ENCODE assay signal across 15 cellular contexts in genomic region chr5:167642779-167643517, GRCh38.
DNase-seq lines count a peak whose midpoint lies in the region; ATAC-seq and TF ChIP-seq lines count a peak whose summit lies in the region.
"Had no signal": no experiment of that assay in that cellular context is flagged by ENCODE, and none has a peak within 500 bp of the region (broad histone marks: within the 10 kb centered on the region; RNA-seq: fewer than 3 reads in every experiment).

No MANE protein-coding gene starts in this region.

- no peaks in the 10 kb centered on the region for H3K36me3 ChIP-seq in ACC112 (ENCODE audit: insufficient read depth, low read length)
- H3K36me3 ChIP-seq: tibial artery had no signal

- H3K79me2 ChIP-seq in ACC112 (ENCODE audit: control insufficient read depth, insufficient read depth, low read length, unreplicated experiment), result no peaks in the 10 kb centered on the region

- no peak for TF ChIP-seq POLR2A in erythroblast (IDR thresholded peaks at IDR 0.05; ENCODE audit: low read length)

- ATAC-seq in GM19035 (IDR thresholded peaks at IDR 0.05; ENCODE audit: unreplicated experiment), result no peak

- TF ChIP-seq CTCF in HFF-Myc (IDR thresholded peaks at IDR 0.05; ENCODE audit: low read depth, low read length, missing control alignments), result no peak

- H3K4me3 ChIP-seq in ACC112 (ENCODE audit: low read depth, low read length) (no peak overlapping the region; the same call in 1 of the 2 replicates), HFF-Myc (replicated peaks; ENCODE audit: low read depth, low read length) (no peak overlapping the region)
- H3K4me3 ChIP-seq: tibial artery had no signal

- peak; percentile 80 for DNase-seq in HFF-Myc (ENCODE audit: extremely low read depth, low read depth)
- peak; percentile 97 for DNase-seq in amniotic epithelial cell (ENCODE audit: low read depth)
- peak; percentile 58 for DNase-seq in hepatic stellate cell (ENCODE audit: low spot score)
- DNase-seq in erythroblast (lab: John Stamatoyannopoulos, UW), result no peak
- no peak for DNase-seq in NCI-H2029 treated with DMSO at 0.1 percent for 48 hours (lab: John Stamatoyannopoulos, UW)
- DNase-seq in stimulated activated CD4-positive, alpha-beta T cell treated with anti-CD3 and anti-CD28 coated beads, Interleukin-4, amount 100 ng/mL, for 24 hours, result no peak
- DNase-seq: activated CD8-positive, alpha-beta memory T cell treated with anti-CD3 and anti-CD28 coated beads for 24 hours; activated naive CD8-positive, alpha-beta T cell treated with anti-CD3 and anti-CD28 coated beads for 36 hours; effector CD8-positive, alpha-beta T cell; midbrain; NCI-H2081; right cardiac atrium; tibial artery had no signal

- no peaks in the 10 kb centered on the region for H3K27me3 ChIP-seq in ACC112 (ENCODE audit: insufficient read depth, low read length)
- H3K27me3 ChIP-seq: tibial artery had no signal

- H3K4me1 ChIP-seq in ACC112 (ENCODE audit: control insufficient read depth, insufficient read depth, low read length, unreplicated experiment), result peaks cover 43% of the 10 kb centered on the region

- H3K27ac ChIP-seq in ACC112 (ENCODE audit: low read depth, low read length), result peak overlapping the region; percentile 88
- H3K27ac ChIP-seq: tibial artery had no signal

- H2AFZ ChIP-seq in ACC112 (ENCODE audit: low read length, unreplicated experiment), result no peak overlapping the region

Comparison
In these comparisons a context has a peak if more than half of its experiments do, and no peak if none do; other contexts are left out.
1. DNase-seq: peak in HFF-Myc (single experiment), amniotic epithelial cell (single experiment) and hepatic stellate cell (single experiment); none in erythroblast (0 of 2), NCI-H2029 treated with DMSO at 0.1 percent for 48 hours (single experiment) and stimulated activated CD4-positive, alpha-beta T cell treated with anti-CD3 and anti-CD28 coated beads, Interleukin-4, amount 100 ng/mL, for 24 hours (single experiment).